Comparison of ENCODE assay signal across 19 cellular contexts in genomic region chr2:155382781-155383180, GRCh38.
A peak's percentile ranks its signal among the peaks of the same experiment; 100 is the strongest.
DNase-seq lines count a peak whose midpoint lies in the region; TF ChIP-seq lines count a peak whose summit lies in the region.
"Had no signal": no experiment of that assay in that cellular context is flagged by ENCODE, and none has a peak within 500 bp of the region (broad histone marks: within the 10 kb centered on the region; RNA-seq: fewer than 3 reads in every experiment).

No MANE protein-coding gene starts in this region.

- no peaks in the 10 kb centered on the region for H3F3A ChIP-seq in neural progenitor cell (ENCODE audit: low read depth)

- H3K4me2 ChIP-seq in neural progenitor cell, result no peak overlapping the region

- peak; percentile 6 for DNase-seq in DMS 273 (lab: John Stamatoyannopoulos, UW; ENCODE audit: unreplicated experiment)
- DNase-seq in DMS 273 treated with DMSO at 0.1 percent for 48 hours (lab: John Stamatoyannopoulos, UW), result no peak
- peak; percentile 43 for DNase-seq in NCI-H748 (lab: John Stamatoyannopoulos, UW; ENCODE audit: unreplicated experiment)
- DNase-seq in NCI-H748 treated with DMSO at 0.1 percent for 48 hours (lab: John Stamatoyannopoulos, UW), result no peak
- peak; percentile 8 to 51 for DNase-seq in SHP77 (lab: John Stamatoyannopoulos, UW)
- no peak for DNase-seq in neural progenitor cell (ENCODE audit: low spot score)
- no peak for DNase-seq in foreskin fibroblast
- DNase-seq in SW480 (ENCODE audit: low spot score), result no peak
- DNase-seq: BE2C; Calu3; CD4-positive, alpha-beta T cell; KBM-7; MV-4-11; NCI-H187 treated with DMSO at 0.1 percent for 48 hours; NCI-H226; NCI-H82; Peyer's patch; T-helper 2 cell had no signal

- no peak overlapping the region for H3K4me3 Mint-ChIP-seq in neural progenitor cell
- H3K4me3 Mint-ChIP-seq: CD4-positive, alpha-beta T cell had no signal

- H3K9me3 Mint-ChIP-seq in neural progenitor cell, result no peaks in the 10 kb centered on the region
- H3K9me3 Mint-ChIP-seq: CD4-positive, alpha-beta T cell had no signal

- no peak overlapping the region for H3K9ac ChIP-seq in neural progenitor cell

- H3K27ac Mint-ChIP-seq in neural progenitor cell, result no peak overlapping the region
- H3K27ac Mint-ChIP-seq: CD4-positive, alpha-beta T cell had no signal

- no peaks in the 10 kb centered on the region for H3K79me2 ChIP-seq in neural progenitor cell (ENCODE audit: low read depth)

- H2AFZ ChIP-seq in neural progenitor cell (replicated peaks), result peak overlapping the region; percentile 37

- H3K4me1 ChIP-seq in neural progenitor cell, result no peaks in the 10 kb centered on the region
- H3K4me1 ChIP-seq: BE2C, Peyer's patch had no signal

- H3K36me3 Mint-ChIP-seq in neural progenitor cell, result no peaks in the 10 kb centered on the region

- TF ChIP-seq CTCF in neural progenitor cell (IDR thresholded peaks at IDR 0.05), result no peak
- no peak for TF ChIP-seq CTCF in foreskin fibroblast (IDR thresholded peaks at IDR 0.05; ENCODE audit: low read depth, low read length)

- no peak overlapping the region for H3K27ac ChIP-seq in neural progenitor cell
- H3K27ac ChIP-seq: 22Rv1, Peyer's patch had no signal

- H3K9me3 ChIP-seq in neural progenitor cell (ENCODE audit: low read depth), result no peaks in the 10 kb centered on the region
- H3K9me3 ChIP-seq: BE2C, Peyer's patch had no signal

- H3K4me3 ChIP-seq in neural progenitor cell (no peak overlapping the region), foreskin fibroblast (ENCODE audit: low read depth in 1 of 2, low read length in 2 of 2) (no peak overlapping the region)
- H3K4me3 ChIP-seq: Peyer's patch had no signal

- H3K4me1 Mint-ChIP-seq in neural progenitor cell, result peaks cover 6% of the 10 kb centered on the region

- H4K20me1 ChIP-seq in neural progenitor cell (ENCODE audit: low read depth), result no peaks in the 10 kb centered on the region

- H3K27me3 Mint-ChIP-seq in neural progenitor cell (ENCODE audit: insufficient read depth, low read depth), result no peaks in the 10 kb centered on the region
- H3K27me3 Mint-ChIP-seq: CD4-positive, alpha-beta T cell had no signal

- H3K27me3 ChIP-seq in neural progenitor cell, result no peaks in the 10 kb centered on the region
- H3K27me3 ChIP-seq: BE2C, Peyer's patch had no signal

- no peaks in the 10 kb centered on the region for H3K36me3 ChIP-seq in neural progenitor cell
- H3K36me3 ChIP-seq: BE2C, Peyer's patch had no signal

Comparison
In these comparisons a context has a peak if more than half of its experiments do, and no peak if none do; other contexts are left out.
1. DNase-seq: peak in DMS 273 (single experiment), NCI-H748 (single experiment) and SHP77 (2 of 2); none in DMS 273 treated with DMSO at 0.1 percent for 48 hours (single experiment), NCI-H748 treated with DMSO at 0.1 percent for 48 hours (single experiment), neural progenitor cell (single experiment), foreskin fibroblast (0 of 2) and SW480 (single experiment).